13 cellular contexts compared by ENCODE assay signal in the genomic region with DNA sequence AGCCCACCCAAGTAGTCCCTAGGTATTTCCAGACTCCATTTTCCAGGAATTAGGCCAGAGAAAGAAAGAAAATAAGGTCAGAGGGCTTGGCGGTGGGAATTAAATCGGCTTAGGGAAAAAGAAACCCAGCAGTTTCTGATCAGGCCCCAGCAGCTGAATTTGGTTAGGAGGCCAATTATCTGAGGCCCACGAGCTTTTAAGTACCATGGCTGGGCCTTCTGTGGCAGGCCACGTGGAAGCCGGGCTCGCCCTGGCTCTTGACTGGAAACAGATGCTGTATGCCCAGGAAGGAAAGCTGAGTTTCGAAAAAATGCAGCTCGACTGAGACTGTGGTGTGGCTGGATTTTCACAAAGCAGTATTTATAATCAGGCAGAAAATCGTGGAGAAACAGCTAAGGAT.
DNase-seq lines count a peak whose midpoint lies in the region; ATAC-seq and TF ChIP-seq lines count a peak whose summit lies in the region.
"Had no signal": no experiment of that assay in that cellular context is flagged by ENCODE, and none has a peak within 500 bp of the region (broad histone marks: within the 10 kb centered on the region; RNA-seq: fewer than 3 reads in every experiment).

No MANE protein-coding gene starts in this region.

- H3K4me1 ChIP-seq in heart left ventricle, result peaks cover 0 to 34% (median 7%) of the 10 kb centered on the region in 12 donors

- intact Hi-C loops in heart left ventricle (cut with DNase I), result no loop called here

- ATAC-seq in heart left ventricle (peak in 2 of 4 donors; percentile 35 to 41), HG03520 (IDR thresholded peaks at IDR 0.05; ENCODE audit: unreplicated experiment) (no peak)
- ATAC-seq: stimulated activated effector memory CD8-positive, alpha-beta T cell treated with anti-CD3 and anti-CD28 coated beads, Interleukin-12 subunit alpha, Interleukin-12 subunit beta, amount 100 ng/mL, for 72 hours had no signal

- TF ChIP-seq POLR2A in heart left ventricle (IDR thresholded peaks at IDR 0.05), result no peak

- DNase-seq in GM04503 (ENCODE audit: low read depth), result peak; percentile 48
- DNase-seq in UCSD-AML1 (lab: John Stamatoyannopoulos, UW; ENCODE audit: unreplicated experiment), result peak; percentile 24
- DNase-seq in heart left ventricle, result peak in 1 of 5 donors; percentile 67
- peak; percentile 1 for DNase-seq in smooth muscle cell of the brain vasculature (ENCODE audit: low read depth, low spot score)
- no peak for DNase-seq in NCI-H1436 treated with DMSO at 0.1 percent for 48 hours (lab: John Stamatoyannopoulos, UW)
- DNase-seq in NCI-H748 treated with DMSO at 0.1 percent for 48 hours (lab: John Stamatoyannopoulos, UW), result no peak
- DNase-seq in effector CD4-positive, alpha-beta T cell, result no peak
- DNase-seq: activated CD4-positive, alpha-beta T cell treated with anti-CD3 and anti-CD28 coated beads, Interleukin-2, amount 10 ng/mL, durations not matched to agents 24 days and 14 days; NCI-H1092 treated with DMSO at 0.1 percent for 48 hours had no signal

- H3K36me3 ChIP-seq in heart left ventricle, result no peaks in the 10 kb centered on the region
- H3K36me3 ChIP-seq: esophagus muscularis mucosa had no signal

- no peaks in the 10 kb centered on the region for H3K27me3 ChIP-seq in heart left ventricle
- H3K27me3 ChIP-seq: esophagus muscularis mucosa had no signal

- H3K27ac ChIP-seq in heart left ventricle, result peak overlapping the region in 8 of 12 donors; percentile 7 to 60 (median 34)
- H3K27ac ChIP-seq: HL-60 had no signal

- H3K9me3 ChIP-seq in heart left ventricle, result peaks cover 0 to 2% (median 0%) of the 10 kb centered on the region in 12 donors
- H3K9me3 ChIP-seq: esophagus muscularis mucosa had no signal

- H3K4me3 ChIP-seq in heart left ventricle, result no peak overlapping the region
- H3K4me3 ChIP-seq: esophagus muscularis mucosa had no signal

- TF ChIP-seq CTCF in heart left ventricle (IDR thresholded peaks at IDR 0.05), result no peak

- 33 to 45% (median 40%) methylated on average over 9 of the region's 9 CpGs for WGBS in heart left ventricle, 4 donors

Comparison
In these comparisons a context has a peak if more than half of its experiments do, and no peak if none do; other contexts are left out.
1. DNase-seq: peak in GM04503 (single experiment), UCSD-AML1 (single experiment) and smooth muscle cell of the brain vasculature (single experiment); none in NCI-H1436 treated with DMSO at 0.1 percent for 48 hours (single experiment), NCI-H748 treated with DMSO at 0.1 percent for 48 hours (single experiment) and effector CD4-positive, alpha-beta T cell (single experiment).